In genomic region chr11:9460322-9461067, GRCh38 we compare ENCODE assay signal across 8 cellular contexts.
DNase-seq lines count a peak whose midpoint lies in the region; ATAC-seq and TF ChIP-seq lines count a peak whose summit lies in the region.

ZNF143 (plus strand) TSS chr11:9461012; CDS start chr11:9471309, 10,297 bp downstream.

- H3K79me2 ChIP-seq in MM.1S (ENCODE audit: low read length): peaks cover 51% of the 10 kb centered on the region

- DNase-seq in HAP-1 (ENCODE audit: low spot score in 2 of 2): peak; percentile 98 to 100
- DNase-seq in MM.1S: peak; percentile 100
- peak; percentile 94 for DNase-seq in SIG-M5 (lab: John Stamatoyannopoulos, UW)
- peak; percentile 99 for DNase-seq in activated gamma-delta T cell (lab: John Stamatoyannopoulos, UW)
- peak; percentile 100 for DNase-seq in fibroblast of the conjunctiva (ENCODE audit: low read depth)
- peak; percentile 100 for DNase-seq in nephron progenitor cell
- peak; percentile 99 to 100 for DNase-seq in stimulated activated naive CD8-positive, alpha-beta T cell treated with anti-CD3 and anti-CD28 coated beads, Interleukin-15, amount 100 ng/mL, for 72 hours

- H3K9ac ChIP-seq in ES-I3 (ENCODE audit: low read depth, low read length): peak within 1 kb of the TSS; percentile 98
- peak within 1 kb of the TSS; percentile 96 for H3K9ac ChIP-seq in MM.1S (ENCODE audit: low read length)

- H4K20me1 ChIP-seq in MM.1S (ENCODE audit: insufficient read depth, low read length): no peaks in the 10 kb centered on the region

- H3K36me3 ChIP-seq in ES-I3 (ENCODE audit: insufficient read depth, low read length) (no peaks in the 10 kb centered on the region), HAP-1 (replicated peaks) (peaks cover 7% of the 10 kb centered on the region; the same call in 1 of the 2 replicates), MM.1S (replicated peaks; ENCODE audit: insufficient read depth, low read length) (0 out of 2 replicates have a peak, but pooled peaks cover 3% of the 10 kb centered on the region)

- peak within 1 kb of the TSS; percentile 99 for H3K4me3 Mint-ChIP-seq in nephron progenitor cell
- H3K4me3 Mint-ChIP-seq in stimulated activated naive CD8-positive, alpha-beta T cell treated with anti-CD3 and anti-CD28 coated beads, Interleukin-15, amount 100 ng/mL, for 72 hours: peak within 1 kb of the TSS; percentile 95 to 99

- H3K4me3 ChIP-seq in HAP-1: peak within 1 kb of the TSS; percentile 81
- H3K4me3 ChIP-seq in MM.1S (ENCODE audit: low read length): peak within 1 kb of the TSS; percentile 84

- H3F3A ChIP-seq in MM.1S (ENCODE audit: insufficient read depth, low read length): peaks cover 21% of the 10 kb centered on the region

- H3K27ac ChIP-seq in MM.1S (ENCODE audit: low read length): peak within 1 kb of the TSS; percentile 97

- H3K9me3 ChIP-seq in ES-I3 (ENCODE audit: control insufficient read depth, insufficient read depth, low read length) (no peaks in the 10 kb centered on the region), HAP-1 (no peaks in the 10 kb centered on the region), MM.1S (replicated peaks; ENCODE audit: insufficient read depth, low read length) (no peaks in the 10 kb centered on the region)

- peaks cover 24% of the 10 kb centered on the region for H3K4me1 Mint-ChIP-seq in nephron progenitor cell
- H3K4me1 Mint-ChIP-seq in stimulated activated naive CD8-positive, alpha-beta T cell treated with anti-CD3 and anti-CD28 coated beads, Interleukin-15, amount 100 ng/mL, for 72 hours: peaks cover 24% of the 10 kb centered on the region

- peak within 1 kb of the TSS; percentile 100 for H3K27ac Mint-ChIP-seq in nephron progenitor cell
- H3K27ac Mint-ChIP-seq in stimulated activated naive CD8-positive, alpha-beta T cell treated with anti-CD3 and anti-CD28 coated beads, Interleukin-15, amount 100 ng/mL, for 72 hours: peak within 1 kb of the TSS; percentile 99

- peak; percentile 93 for ATAC-seq in stimulated activated naive CD8-positive, alpha-beta T cell treated with anti-CD3 and anti-CD28 coated beads, Interleukin-15, amount 100 ng/mL, for 72 hours

- H3K4me2 ChIP-seq in MM.1S (ENCODE audit: low read depth, low read length): peak within 1 kb of the TSS; percentile 79

- in situ Hi-C loops in HAP-1 (cut with MboI; ENCODE audit: low sequenced_read_pairs): no loop called here

- H3K27me3 ChIP-seq in HAP-1 (ENCODE audit: low read depth) (no peaks in the 10 kb centered on the region), MM.1S (replicated peaks; ENCODE audit: insufficient read depth, low read length) (no peaks in the 10 kb centered on the region)

- H3K9me2 ChIP-seq in MM.1S (replicated peaks; ENCODE audit: insufficient read depth, low read length): no peaks in the 10 kb centered on the region

- peak within 1 kb of the TSS; percentile 73 for H2AFZ ChIP-seq in MM.1S (ENCODE audit: low read length)

- H3K27me3 Mint-ChIP-seq in nephron progenitor cell (ENCODE audit: low read depth, poor library complexity): peaks cover 3% of the 10 kb centered on the region
- H3K27me3 Mint-ChIP-seq in stimulated activated naive CD8-positive, alpha-beta T cell treated with anti-CD3 and anti-CD28 coated beads, Interleukin-15, amount 100 ng/mL, for 72 hours: no peaks in the 10 kb centered on the region

- no peak for TF ChIP-seq CTCF in MM.1S (IDR thresholded peaks at IDR 0.05; ENCODE audit: low read length)
- TF ChIP-seq CTCF in nephron progenitor cell (IDR thresholded peaks at IDR 0.05): no peak

- H3K36me3 Mint-ChIP-seq in nephron progenitor cell (ENCODE audit: low read depth): peaks cover 33% of the 10 kb centered on the region

- H3K4me1 ChIP-seq in ES-I3 (ENCODE audit: insufficient read depth, low read length) (no peaks in the 10 kb centered on the region), HAP-1 (peaks cover 16% of the 10 kb centered on the region), MM.1S (ENCODE audit: low read length) (peaks cover 7% of the 10 kb centered on the region)

- H3K9me3 Mint-ChIP-seq in nephron progenitor cell: no peaks in the 10 kb centered on the region
- no peaks in the 10 kb centered on the region for H3K9me3 Mint-ChIP-seq in stimulated activated naive CD8-positive, alpha-beta T cell treated with anti-CD3 and anti-CD28 coated beads, Interleukin-15, amount 100 ng/mL, for 72 hours

Comparison
In these comparisons a context has a peak if more than half of its experiments do, and no peak if none do; other contexts are left out.
1. Peak in every context shown above with its lines: DNase-seq, ATAC-seq, H3K4me3 ChIP-seq and H3K27ac ChIP-seq.